ENCODE assay signal across 24 cellular contexts in the genomic region with DNA sequence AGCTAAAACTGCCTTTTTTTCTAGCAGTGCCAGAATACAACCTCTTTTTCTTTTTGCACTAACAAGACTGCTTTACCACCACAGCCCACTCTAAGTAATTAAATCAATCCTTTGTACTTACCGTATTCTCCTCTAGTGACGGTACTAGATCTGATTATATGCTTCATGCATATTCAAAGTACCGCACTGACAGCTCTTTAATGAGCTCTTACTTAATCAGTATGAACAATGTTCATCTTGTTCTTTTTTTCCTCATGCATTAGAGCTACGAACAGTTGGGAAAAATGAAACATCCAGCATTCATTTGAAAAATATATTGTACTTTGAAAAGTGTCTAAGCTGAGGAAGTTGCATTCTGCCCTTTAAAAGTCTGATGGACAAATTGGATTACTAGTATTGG. TPM values are rescaled to one million over a fixed set of nuclear protein-coding genes. Genes with fewer than 3 reads are reported as not detected.
"Had no signal": no experiment of that assay in that cellular context is flagged by ENCODE, and none has a peak within 500 bp of the region (broad histone marks: within the 10 kb centered on the region; RNA-seq: fewer than 3 reads in every experiment).

No MANE protein-coding gene starts in this region.

- H3K4me3 Mint-ChIP-seq: activated CD4-positive, alpha-beta T cell treated with anti-CD3 and anti-CD28 coated beads for 36 hours; activated naive CD8-positive, alpha-beta T cell; nephron; T-helper 2 cell treated with Interferon-gamma antibody and Interleukin-4, amounts not matched to agents 5 μg/mL and 100 μg/mL, for 36 hours; WTC11 had no signal

- H3K9me3 ChIP-seq: body of pancreas, lower lobe of right lung, tibial nerve, vagina had no signal

- H3K27me3 Mint-ChIP-seq: activated CD4-positive, alpha-beta T cell treated with anti-CD3 and anti-CD28 coated beads for 36 hours had no signal

- H3K27ac Mint-ChIP-seq: activated CD4-positive, alpha-beta T cell treated with anti-CD3 and anti-CD28 coated beads for 36 hours; activated naive CD8-positive, alpha-beta T cell; nephron; T-helper 2 cell treated with Interferon-gamma antibody and Interleukin-4, amounts not matched to agents 5 μg/mL and 100 μg/mL, for 36 hours; WTC11 had no signal

- H3K9me3 Mint-ChIP-seq: nephron; T-helper 2 cell treated with Interferon-gamma antibody and Interleukin-4, amounts not matched to agents 5 μg/mL and 100 μg/mL, for 36 hours; WTC11 had no signal

- H3K4me3 ChIP-seq: body of pancreas, dorsolateral prefrontal cortex, lower lobe of right lung, tibial nerve, vagina had no signal

- DNase-seq: activated CD4-positive, alpha-beta T cell treated with anti-CD3 and anti-CD28 coated beads for 36 hours; activated CD4-positive, alpha-beta T cell treated with anti-CD3 and anti-CD28 coated beads, Interleukin-2, amount 50 U/mL, for 48 hours; amniotic stem cell; body of pancreas; dorsolateral prefrontal cortex; foreskin keratinocyte; glutamatergic neuron; hypothalamus; islet precursor cell; lower lobe of right lung; occipital lobe; retina; stimulated activated CD4-positive, alpha-beta T cell treated with anti-CD3 and anti-CD28 coated beads, Interleukin-2, amount 100 ng/mL, for 24 hours; stimulated activated naive CD8-positive, alpha-beta T cell treated with anti-CD3 and anti-CD28 coated beads, Interleukin-15, Interleukin-2, amounts not matched to agents 100 U/mL and 50 U/mL, for 24 hours; substantia nigra had no signal

- H3K27me3 ChIP-seq: body of pancreas, dorsolateral prefrontal cortex, foreskin keratinocyte, tibial nerve, vagina had no signal

- H3K4me1 Mint-ChIP-seq: activated CD4-positive, alpha-beta T cell treated with anti-CD3 and anti-CD28 coated beads for 36 hours; nephron had no signal

- H3K36me3 ChIP-seq: lower lobe of right lung, vagina had no signal

- H3K27ac ChIP-seq: body of pancreas, dorsolateral prefrontal cortex, foreskin keratinocyte, lower lobe of right lung, tibial nerve, vagina had no signal

- H3K36me3 Mint-ChIP-seq: WTC11 had no signal

- H3K4me1 ChIP-seq: body of pancreas, lower lobe of right lung, vagina had no signal

RNA-seq across cellular contexts. Expression of a gene that starts 16.1 kb away (rescaled TPM):
- total RNA-seq: activated CD4-positive, alpha-beta T cell treated with anti-CD3 and anti-CD28 coated beads for 36 hours; body of pancreas; epithelial cell of proximal tubule; posterior vena cava; skeletal muscle tissue; tibial nerve; vagina had no signal
